ENCODE assay signal across 16 cellular contexts in genomic region chr11:119903389-119903788, GRCh38.
"Had no signal": no experiment of that assay in that cellular context is flagged by ENCODE, and none has a peak within 500 bp of the region (broad histone marks: within the 10 kb centered on the region; RNA-seq: fewer than 3 reads in every experiment).

No MANE protein-coding gene starts in this region.

- H3K27me3 ChIP-seq: upper lobe of left lung had no signal

- H3K9me3 ChIP-seq: left ventricle myocardium inferior, prostate gland, upper lobe of left lung had no signal

- H3K4me3 ChIP-seq: left ventricle myocardium inferior, prostate gland, upper lobe of left lung had no signal

- DNase-seq: activated CD4-positive, alpha-beta memory T cell treated with anti-CD3 and anti-CD28 coated beads, Interleukin-2, amount 10 ng/mL, durations not matched to agents 7 days and 5 days; activated CD4-positive, alpha-beta T cell treated with anti-CD3 and anti-CD28 coated beads for 48 hours; activated effector memory CD4-positive, alpha-beta T cell treated with Interleukin-2 at 50 U/mL for 16 hours; activated naive CD4-positive, alpha-beta T cell treated with anti-CD3 and anti-CD28 coated beads, Interleukin-2, amount 10 ng/mL, durations not matched to agents 7 days and 5 days; activated T-cell treated with anti-CD3 and anti-CD28 coated beads, Interleukin-2, amount 50 U/mL, for 72 hours; amygdala; cerebellar nuclear complex; foreskin keratinocyte; left ventricle myocardium inferior; naive thymus-derived CD8-positive, alpha-beta T cell; stimulated activated CD4-positive, alpha-beta T cell treated with anti-CD3 and anti-CD28 coated beads, Interleukin-12 subunit alpha, Interleukin-12 subunit beta, amount 100 ng/mL, for 4 hours; stimulated activated CD4-positive, alpha-beta T cell treated with anti-CD3 and anti-CD28 coated beads, Interleukin-4, amount 100 ng/mL, for 4 hours; stimulated activated naive CD8-positive, alpha-beta T cell treated with anti-CD3 and anti-CD28 coated beads, Interleukin-15, Interleukin-2, amounts not matched to agents 100 U/mL and 50 U/mL, for 24 hours; T-helper 17 cell; upper lobe of left lung had no signal

- H3K36me3 ChIP-seq: left ventricle myocardium inferior, prostate gland, upper lobe of left lung had no signal

- H3K27ac ChIP-seq: foreskin keratinocyte, left ventricle myocardium inferior, prostate gland, upper lobe of left lung had no signal

- H3K4me1 ChIP-seq: foreskin keratinocyte, prostate gland had no signal

- ATAC-seq: activated T-cell treated with anti-CD3 and anti-CD28 coated beads, Interleukin-2, amount 50 U/mL, for 72 hours; foreskin keratinocyte; naive thymus-derived CD8-positive, alpha-beta T cell; stimulated activated naive CD8-positive, alpha-beta T cell treated with anti-CD3 and anti-CD28 coated beads, Interleukin-15, Interleukin-2, amounts not matched to agents 100 U/mL and 50 U/mL, for 24 hours; T-helper 17 cell had no signal
